In the genomic region with DNA sequence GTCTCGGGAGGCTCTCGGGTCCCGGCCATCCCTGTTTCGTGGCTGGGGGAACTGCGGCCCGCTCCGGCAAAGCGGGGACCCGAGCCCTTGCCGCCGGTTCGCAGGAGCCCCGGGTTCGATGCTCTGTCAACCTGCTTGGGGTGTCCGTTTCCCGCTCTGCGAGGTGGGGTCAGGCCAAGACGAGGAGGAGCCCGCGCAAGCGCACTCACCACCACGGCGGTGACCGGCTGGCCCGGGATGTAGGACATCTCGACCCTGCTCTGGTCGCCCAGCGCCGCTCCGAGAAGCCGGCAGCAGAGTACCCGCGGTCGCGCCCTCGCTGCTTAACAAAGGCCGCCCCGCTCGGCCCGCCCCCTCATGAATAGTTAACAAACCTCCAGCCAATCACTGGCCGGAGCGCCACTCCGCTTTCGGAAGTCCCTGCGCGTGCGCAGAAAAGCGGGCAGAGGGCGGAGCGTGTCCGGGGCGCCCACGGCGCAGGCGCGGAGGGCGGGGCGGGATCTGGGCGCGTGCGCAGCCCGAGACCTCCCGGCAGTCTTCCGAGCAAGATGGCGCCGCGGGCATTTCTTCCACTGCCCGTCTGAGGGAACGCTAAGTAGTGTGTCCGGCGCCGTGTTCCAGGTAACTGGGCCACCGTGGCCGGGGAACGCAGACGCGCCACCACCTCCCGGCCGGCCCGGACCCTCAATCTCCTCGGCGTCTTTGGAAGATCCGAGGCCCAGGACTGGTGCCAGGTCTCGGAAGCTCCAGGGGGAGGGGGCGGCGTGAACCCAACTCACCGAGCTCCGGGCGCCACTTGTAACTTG, we compare ENCODE assay signal across 8 cellular contexts. TPM values are rescaled to one million over a fixed set of nuclear protein-coding genes. Genes with fewer than 3 reads are reported as not detected.
DNase-seq lines count a peak whose midpoint lies in the region; ATAC-seq and TF ChIP-seq lines count a peak whose summit lies in the region.

A gene (plus strand): TSS at position 534 of the 806 bp plus-strand sequence. CDS start 335 bp downstream, outside the sequence.
A gene with protein sequence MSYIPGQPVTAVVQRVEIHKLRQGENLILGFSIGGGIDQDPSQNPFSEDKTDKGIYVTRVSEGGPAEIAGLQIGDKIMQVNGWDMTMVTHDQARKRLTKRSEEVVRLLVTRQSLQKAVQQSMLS (minus strand): TSS at position 300 of the 806 bp plus-strand sequence. CDS start 52 bp downstream, at position 248.

- TF ChIP-seq CTCF in DOHH2 (IDR thresholded peaks at IDR 0.05; ENCODE audit: low read depth, low read length, poor library complexity, severe bottlenecking) (no peak), GM23338 (conservative IDR thresholded peaks at IDR 0.05; ENCODE audit: low read depth in 2 of 2) (no peak), LNCaP clone FGC (IDR thresholded peaks at IDR 0.05; ENCODE audit: control insufficient read depth, extremely low read depth, insufficient read depth) (no peak), RWPE1 (conservative IDR thresholded peaks at IDR 0.05; ENCODE audit: low read depth) (no peak), fibroblast of lung (conservative IDR thresholded peaks at IDR 0.05 in 1 of 2, IDR thresholded peaks at IDR 0.05 in 1 of 2; ENCODE audit: low read depth in 1 of 2, low read length in 2 of 2) (no peak)

- CTCF ChIA-PET in RWPE1 (lab: Yijun Ruan, JAX): interaction anchor here (0.7 kb wide), 1 partner anchor 72 kb away, joined by 3 read pairs; no protein-coding TSS in a partner anchor
- CTCF ChIA-PET in naive thymus-derived CD4-positive, alpha-beta T cell (lab: Charles Lee): interaction anchor here (0.6 kb wide), 1 partner anchor 69 kb away, joined by 4 read pairs; no protein-coding TSS in a partner anchor

- POLR2A ChIA-PET in RWPE1 (lab: Yijun Ruan, JAX; ENCODE audit: low non-redundant PET): interaction anchor here (0.6 to 1.8 kb wide), 2 partner anchors 14 to 32 kb away, joined by 6 to 8 read pairs; a partner anchor contains a TSS
- POLR2A ChIA-PET in naive thymus-derived CD4-positive, alpha-beta T cell (lab: Charles Lee): interaction anchor here (0.9 to 2.1 kb wide), 3 partner anchors 10 to 55 kb away, joined by 3 to 7 read pairs (median 6); a partner anchor contains a TSS

- H3K4me3 Mint-ChIP-seq in GM23338: peak within 1 kb of the TSS; percentile 100
- H3K4me3 Mint-ChIP-seq in activated T-helper 17 cell treated with anti-CD3 and anti-CD28 coated beads, Interleukin-2, amount 50 U/mL, for 72 hours: peak within 1 kb of the TSS; percentile 93
- peak within 1 kb of the TSS; percentile 82 to 94 (median 91) for H3K4me3 Mint-ChIP-seq in naive thymus-derived CD4-positive, alpha-beta T cell
- peak within 1 kb of the TSS; percentile 91 to 96 for H3K4me3 Mint-ChIP-seq in stimulated activated naive B cell treated with anti-CD40 and anti-IgM and Interleukin-4, amounts not matched to agents 10 μg/mL and 1 μg/mL and 100 μg/mL, for 72 hours

- H3K9ac ChIP-seq in fibroblast of lung (ENCODE audit: insufficient read depth, low read length): peak within 1 kb of the TSS; percentile 97

- peaks cover 24% of the 10 kb centered on the region for H3K4me1 Mint-ChIP-seq in GM23338
- H3K4me1 Mint-ChIP-seq in activated T-helper 17 cell treated with anti-CD3 and anti-CD28 coated beads, Interleukin-2, amount 50 U/mL, for 72 hours: peaks cover 9% of the 10 kb centered on the region
- H3K4me1 Mint-ChIP-seq in naive thymus-derived CD4-positive, alpha-beta T cell: peaks cover 21 to 43% (median 30%) of the 10 kb centered on the region in 7 donors
- H3K4me1 Mint-ChIP-seq in stimulated activated naive B cell treated with anti-CD40 and anti-IgM and Interleukin-4, amounts not matched to agents 10 μg/mL and 1 μg/mL and 100 μg/mL, for 72 hours: peaks cover 26 to 47% of the 10 kb centered on the region in 2 donors

- peaks cover 16% of the 10 kb centered on the region for H3F3A ChIP-seq in DOHH2 (ENCODE audit: control insufficient read depth, insufficient read depth)
- H3F3A ChIP-seq in GM23338 (replicated peaks; ENCODE audit: low read depth): peaks cover 21% of the 10 kb centered on the region; the same call in 1 of the 2 replicates

- peaks cover 19% of the 10 kb centered on the region for H3K4me1 ChIP-seq in DOHH2 (ENCODE audit: control insufficient read depth, low read length)
- peaks cover 7% of the 10 kb centered on the region; the same call in 1 of the 2 replicates for H3K4me1 ChIP-seq in GM23338 (ENCODE audit: insufficient read depth)
- peaks cover 11% of the 10 kb centered on the region for H3K4me1 ChIP-seq in fibroblast of lung (ENCODE audit: control insufficient read depth, extremely low read depth, insufficient read depth, low read length)
- peaks cover 8 to 17% of the 10 kb centered on the region in 2 donors for H3K4me1 ChIP-seq in naive thymus-derived CD4-positive, alpha-beta T cell (ENCODE audit: control insufficient read depth in 2 of 2, insufficient read depth in 2 of 2, low read length in 2 of 2)

- H3K27ac Mint-ChIP-seq in GM23338: peak within 1 kb of the TSS; percentile 96
- H3K27ac Mint-ChIP-seq in activated T-helper 17 cell treated with anti-CD3 and anti-CD28 coated beads, Interleukin-2, amount 50 U/mL, for 72 hours: peak within 1 kb of the TSS; percentile 93
- H3K27ac Mint-ChIP-seq in naive thymus-derived CD4-positive, alpha-beta T cell: peak within 1 kb of the TSS; percentile 63 to 93 (median 85)
- H3K27ac Mint-ChIP-seq in stimulated activated naive B cell treated with anti-CD40 and anti-IgM and Interleukin-4, amounts not matched to agents 10 μg/mL and 1 μg/mL and 100 μg/mL, for 72 hours: peak within 1 kb of the TSS; percentile 97

- intact Hi-C loops in naive thymus-derived CD4-positive, alpha-beta T cell (cut with micrococcal nuclease): loop anchor here (1.0 to 5.0 kb wide), 11 partner anchors 28 to 958 kb away; a partner anchor contains a TSS

- H3K4me3 ChIP-seq in DOHH2 (ENCODE audit: low read length) (peak within 1 kb of the TSS; percentile 94), GM23338 (peak within 1 kb of the TSS; percentile 99), LNCaP clone FGC (ENCODE audit: low read depth, low read length) (peak within 1 kb of the TSS; percentile 95), fibroblast of lung (replicated peaks in 1 of 4; ENCODE audit: control extremely low read depth in 1 of 4, insufficient read depth in 1 of 4, low read depth in 3 of 4, low read length in 4 of 4) (peak within 1 kb of the TSS; percentile 58 to 98 (median 93))
- H3K4me3 ChIP-seq in naive thymus-derived CD4-positive, alpha-beta T cell (ENCODE audit: low read length): peak within 1 kb of the TSS; percentile 91

- H3K4me2 ChIP-seq in DOHH2 (ENCODE audit: low read length): peak within 1 kb of the TSS; percentile 84
- H3K4me2 ChIP-seq in GM23338: peak within 1 kb of the TSS; percentile 99
- H3K4me2 ChIP-seq in fibroblast of lung (ENCODE audit: extremely low read depth, insufficient read depth, low read length): peak within 1 kb of the TSS; percentile 100

- peaks cover 4% of the 10 kb centered on the region; the same call in 1 of the 2 replicates for H4K20me1 ChIP-seq in DOHH2 (ENCODE audit: control insufficient read depth, insufficient read depth, low read depth, low read length)
- H4K20me1 ChIP-seq in GM23338 (replicated peaks; ENCODE audit: insufficient read depth): peaks cover 14% of the 10 kb centered on the region
- H4K20me1 ChIP-seq in fibroblast of lung (ENCODE audit: control insufficient read depth, extremely low read depth, insufficient read depth, low read length): no peaks in the 10 kb centered on the region

- H3K79me2 ChIP-seq in DOHH2 (ENCODE audit: control insufficient read depth, low read length) (peaks cover 45% of the 10 kb centered on the region), GM23338 (replicated peaks; ENCODE audit: insufficient read depth) (peaks cover 41% of the 10 kb centered on the region), fibroblast of lung (ENCODE audit: control insufficient read depth, insufficient read depth, low read length) (peaks cover 46% of the 10 kb centered on the region)

- peaks cover 23% of the 10 kb centered on the region; the same call in 2 of the 3 replicates for H3K36me3 Mint-ChIP-seq in GM23338 (ENCODE audit: low read depth)
- H3K36me3 Mint-ChIP-seq in activated T-helper 17 cell treated with anti-CD3 and anti-CD28 coated beads, Interleukin-2, amount 50 U/mL, for 72 hours (ENCODE audit: low read depth): peaks cover 36% of the 10 kb centered on the region
- H3K36me3 Mint-ChIP-seq in naive thymus-derived CD4-positive, alpha-beta T cell: peaks cover 0 to 6% (median 0%) of the 10 kb centered on the region in 5 donors
- peaks cover 12 to 32% of the 10 kb centered on the region in 2 donors for H3K36me3 Mint-ChIP-seq in stimulated activated naive B cell treated with anti-CD40 and anti-IgM and Interleukin-4, amounts not matched to agents 10 μg/mL and 1 μg/mL and 100 μg/mL, for 72 hours

- H3K27ac ChIP-seq in DOHH2 (ENCODE audit: low read depth, low read length): peak within 1 kb of the TSS; percentile 33
- H3K27ac ChIP-seq in GM23338 (ENCODE audit: low read depth): peak within 1 kb of the TSS; percentile 98
- peak within 1 kb of the TSS; percentile 98 for H3K27ac ChIP-seq in RWPE1
- H3K27ac ChIP-seq in fibroblast of lung (ENCODE audit: insufficient read depth, low read length): peak within 1 kb of the TSS; percentile 98
- peak within 1 kb of the TSS; percentile 76 for H3K27ac ChIP-seq in naive thymus-derived CD4-positive, alpha-beta T cell (ENCODE audit: low read depth, low read length)

- no peaks in the 10 kb centered on the region for H3K27me3 ChIP-seq in DOHH2 (ENCODE audit: control insufficient read depth, low read length)
- no peaks in the 10 kb centered on the region for H3K27me3 ChIP-seq in GM23338 (ENCODE audit: insufficient read depth)
- H3K27me3 ChIP-seq in fibroblast of lung (ENCODE audit: control insufficient read depth, insufficient read depth, low read length): no peaks in the 10 kb centered on the region
- H3K27me3 ChIP-seq in naive thymus-derived CD4-positive, alpha-beta T cell (ENCODE audit: control insufficient read depth in 2 of 2, insufficient read depth in 2 of 2, low read length in 2 of 2): no peaks in the 10 kb centered on the region

- H3K9me3 ChIP-seq in DOHH2 (ENCODE audit: control insufficient read depth, insufficient read depth, low read length) (no peaks in the 10 kb centered on the region), fibroblast of lung (ENCODE audit: control insufficient read depth, insufficient read depth, low read depth, low read length) (no peaks in the 10 kb centered on the region)
- H3K9me3 ChIP-seq in naive thymus-derived CD4-positive, alpha-beta T cell (ENCODE audit: control insufficient read depth in 2 of 3, low read length in 3 of 3): no peaks in the 10 kb centered on the region

- H3K36me3 ChIP-seq in DOHH2 (ENCODE audit: control insufficient read depth, low read length) (peaks cover 35% of the 10 kb centered on the region), GM23338 (ENCODE audit: insufficient read depth) (no peaks in the 10 kb centered on the region), fibroblast of lung (ENCODE audit: control insufficient read depth, insufficient read depth, low read length) (peaks cover 12% of the 10 kb centered on the region)
- peaks cover 0 to 7% (median 3%) of the 10 kb centered on the region in 3 experiments for H3K36me3 ChIP-seq in naive thymus-derived CD4-positive, alpha-beta T cell (ENCODE audit: control insufficient read depth in 2 of 3, insufficient read depth in 3 of 3, low read length in 3 of 3)

- H2AFZ ChIP-seq in GM23338 (peak within 1 kb of the TSS; percentile 52; the same call in 1 of the 2 replicates), fibroblast of lung (ENCODE audit: low read length) (peak within 1 kb of the TSS; percentile 80)

- H3K9me3 Mint-ChIP-seq in GM23338: no peaks in the 10 kb centered on the region; the same call in 2 of the 3 replicates
- H3K9me3 Mint-ChIP-seq in activated T-helper 17 cell treated with anti-CD3 and anti-CD28 coated beads, Interleukin-2, amount 50 U/mL, for 72 hours: no peaks in the 10 kb centered on the region
- peaks cover 0 to 2% (median 0%) of the 10 kb centered on the region in 11 donors for H3K9me3 Mint-ChIP-seq in naive thymus-derived CD4-positive, alpha-beta T cell
- H3K9me3 Mint-ChIP-seq in stimulated activated naive B cell treated with anti-CD40 and anti-IgM and Interleukin-4, amounts not matched to agents 10 μg/mL and 1 μg/mL and 100 μg/mL, for 72 hours: no peaks in the 10 kb centered on the region

- H3K27me3 Mint-ChIP-seq in GM23338 (ENCODE audit: insufficient read depth, low read depth, poor library complexity): peaks cover 21% of the 10 kb centered on the region
- H3K27me3 Mint-ChIP-seq in activated T-helper 17 cell treated with anti-CD3 and anti-CD28 coated beads, Interleukin-2, amount 50 U/mL, for 72 hours: no peaks in the 10 kb centered on the region
- H3K27me3 Mint-ChIP-seq in naive thymus-derived CD4-positive, alpha-beta T cell: peaks cover 0 to 2% (median 0%) of the 10 kb centered on the region in 5 donors
- no peaks in the 10 kb centered on the region for H3K27me3 Mint-ChIP-seq in stimulated activated naive B cell treated with anti-CD40 and anti-IgM and Interleukin-4, amounts not matched to agents 10 μg/mL and 1 μg/mL and 100 μg/mL, for 72 hours

- ATAC-seq in GM23338: peak; percentile 93
- ATAC-seq in activated T-helper 17 cell treated with anti-CD3 and anti-CD28 coated beads, Interleukin-2, amount 50 U/mL, for 72 hours (replicated peaks): peak; percentile 98
- ATAC-seq in naive thymus-derived CD4-positive, alpha-beta T cell: peak; percentile 96
- peak; percentile 91 to 93 for ATAC-seq in stimulated activated naive B cell treated with anti-CD40 and anti-IgM and Interleukin-4, amounts not matched to agents 10 μg/mL and 1 μg/mL and 100 μg/mL, for 72 hours (replicated peaks)

- H3K9me2 ChIP-seq in DOHH2 (replicated peaks; ENCODE audit: control insufficient read depth, low read length): no peaks in the 10 kb centered on the region
- no peaks in the 10 kb centered on the region for H3K9me2 ChIP-seq in GM23338 (ENCODE audit: insufficient read depth)

- peak; percentile 99 for DNase-seq in GM23338 (ENCODE audit: low spot score)
- DNase-seq in LNCaP clone FGC (ENCODE audit: low read depth): peak; percentile 86
- DNase-seq in RWPE1 (ENCODE audit: low spot score): peak; percentile 99
- peak; percentile 94 to 97 for DNase-seq in fibroblast of lung (ENCODE audit: low read depth in 2 of 2)
- DNase-seq in naive thymus-derived CD4-positive, alpha-beta T cell: peak; percentile 97 to 100 (median 100)
- peak; percentile 99 for DNase-seq in stimulated activated naive B cell treated with anti-CD40 and anti-IgM and Interleukin-4, amounts not matched to agents 10 μg/mL and 1 μg/mL and 100 μg/mL, for 72 hours

RNA-seq across cellular contexts. Expression of the first gene that starts in this region (rescaled TPM):
- total RNA-seq in GM23338 (2014; rRNA removed; shearing (Covaris generic)): 27.6 and 48.0 TPM in 2 replicates
- polyA plus RNA-seq in GM23338 (2016; fragmentation: Nextera tagmentation; extraction: Ambion mirVana) (230 and 232 TPM in 2 replicates), fibroblast of lung (20.6 and 25.3 TPM in 2 replicates)
- 10 to 100 TPM; 28.9 to 58.8 TPM for total RNA-seq in activated T-helper 17 cell treated with anti-CD3 and anti-CD28 coated beads, Interleukin-2, amount 50 U/mL, for 72 hours
- 15.4 TPM in 2 replicates for total RNA-seq in fibroblast of lung
- 44.9 and 63.6 TPM in 2 replicates for polyA plus RNA-seq in fibroblast of lung (2012)
- 2.7 and 3.9 TPM in 2 replicates for polyA minus RNA-seq in fibroblast of lung (ENCODE audit: low replicate concordance)
- total RNA-seq in naive thymus-derived CD4-positive, alpha-beta T cell: 10 to 100 TPM; 23.1 to 39.0 (median 31.2) TPM
- 100 to 1,000 TPM in 1 of 2 donors, 10 to 100 TPM in 1; 76.4 to 133 TPM for polyA plus RNA-seq in naive thymus-derived CD4-positive, alpha-beta T cell

RNA-seq across cellular contexts. Expression of the second gene that starts in this region (rescaled TPM):
- total RNA-seq in GM23338 (2014; rRNA removed; shearing (Covaris generic)): 113 and 134 TPM in 2 replicates
- polyA plus RNA-seq in GM23338 (2016; fragmentation: Nextera tagmentation; extraction: Ambion mirVana) (93.0 and 98.7 TPM in 2 replicates), fibroblast of lung (121 and 149 TPM in 2 replicates)
- total RNA-seq in activated T-helper 17 cell treated with anti-CD3 and anti-CD28 coated beads, Interleukin-2, amount 50 U/mL, for 72 hours: 10 to 100 TPM; 13.0 to 15.1 TPM
- total RNA-seq in fibroblast of lung: 105 and 141 TPM in 2 replicates
- 172 and 265 TPM in 2 replicates for polyA plus RNA-seq in fibroblast of lung (2012)
- 69.3 and 90.7 TPM in 2 replicates for polyA minus RNA-seq in fibroblast of lung (ENCODE audit: low replicate concordance)
- total RNA-seq in naive thymus-derived CD4-positive, alpha-beta T cell: 10 to 100 TPM; 10.5 to 28.4 (median 11.7) TPM
- 10 to 100 TPM; 25.5 to 34.0 TPM for polyA plus RNA-seq in naive thymus-derived CD4-positive, alpha-beta T cell

Comparison
In these comparisons a context has a peak if more than half of its experiments do, and no peak if none do; other contexts are left out.
1. Peak in every context shown above with its lines: DNase-seq, ATAC-seq, H3K4me3 ChIP-seq and H3K27ac ChIP-seq.
2. H3K27ac ChIP-seq: peak in every context shown above with its lines; median percentile 98 in GM23338; 98 in RWPE1; 98 in fibroblast of lung; 76 in naive thymus-derived CD4-positive, alpha-beta T cell; 33 in DOHH2.